ENCODE assay signal across 2 cellular contexts in the genomic region with DNA sequence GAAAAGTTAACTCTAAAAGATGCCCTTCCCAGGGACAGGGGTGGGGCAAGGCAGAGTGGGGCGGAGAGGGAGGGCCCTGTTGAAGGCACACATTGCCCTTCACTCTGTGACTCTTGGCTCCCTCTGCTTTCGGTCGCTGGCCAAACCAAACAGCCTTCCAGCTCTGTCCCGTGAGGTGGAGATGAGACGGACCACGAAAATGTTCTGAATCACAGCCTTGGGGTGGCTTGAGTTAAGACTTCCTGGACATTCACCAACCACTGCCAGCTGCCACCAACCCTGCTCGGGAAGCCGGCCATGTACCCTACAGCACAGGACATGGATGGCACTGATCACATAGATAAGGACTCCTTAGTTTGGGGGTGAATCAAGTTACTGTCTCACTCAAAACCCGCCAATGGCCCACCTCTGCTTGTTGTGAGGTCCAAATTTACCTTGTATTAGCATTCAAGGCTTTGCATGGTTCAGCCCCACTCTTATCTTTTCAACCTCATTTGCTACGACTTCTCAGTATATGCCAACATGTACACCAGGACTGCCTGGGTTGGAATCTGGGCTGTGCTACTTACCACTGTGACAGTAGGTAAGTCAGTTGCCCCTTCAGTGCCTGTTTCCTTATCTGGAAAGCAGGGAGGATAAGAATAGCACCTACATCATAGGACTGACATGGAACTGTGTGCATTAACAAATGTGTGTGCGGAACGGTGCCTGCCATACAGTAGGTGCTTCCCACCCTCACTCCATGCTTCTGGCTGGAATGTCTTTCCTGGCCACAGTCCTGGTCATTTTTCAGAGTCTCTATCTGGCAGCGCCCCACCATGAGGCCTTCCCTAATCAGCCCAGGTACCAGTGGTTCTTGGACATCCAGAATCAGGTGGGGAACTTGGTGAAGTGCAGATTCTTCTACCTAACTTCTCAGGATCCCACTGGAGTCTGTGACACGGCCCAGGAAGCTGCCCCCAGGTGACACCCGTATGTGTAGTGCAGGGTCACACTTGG.
TF ChIP-seq lines count a peak whose summit lies in the region.

No MANE protein-coding gene starts in this region.

TF ChIP-seq in HEK293, 187 proteins besides CTCF, POLR2A, EP300 and RAD21:
- no peak for TF ChIP-seq ZNF510 (tag by site-specific recombination; IDR thresholded peaks at IDR 0.05; ENCODE audit: insufficient replicate concordance)
- TF ChIP-seq ZNF600 (tag by site-specific recombination; IDR thresholded peaks at IDR 0.05): peak; percentile 44

TF ChIP-seq in GM12878, 131 proteins besides CTCF, POLR2A, EP300 and RAD21:
- TF ChIP-seq NFIC (IDR thresholded peaks at IDR 0.05; ENCODE audit: low read depth, low read length) (no peak), POLR2AphosphoS5 (IDR thresholded peaks at IDR 0.05; ENCODE audit: low read length) (0 out of 2 replicates have a peak, but pooled peaks have one; percentile 32)
